In genomic region chr1:226654046-226654445, GRCh38 we compare ENCODE assay signal across 8 cellular contexts.
A peak's percentile ranks its signal among the peaks of the same experiment; 100 is the strongest.
DNase-seq lines count a peak whose midpoint lies in the region; ATAC-seq lines count a peak whose summit lies in the region.

No MANE protein-coding gene starts in this region.

- peak overlapping the region; percentile 60; the same call in 1 of the 2 replicates for H3K9ac ChIP-seq in iPS-20b (ENCODE audit: low read depth, low read length)

- H3K36me3 ChIP-seq in iPS-20b (ENCODE audit: insufficient read depth, low read depth, low read length), result no peaks in the 10 kb centered on the region

- H3K4me3 ChIP-seq in iPS-20b (ENCODE audit: low read length), result no peak overlapping the region; the same call in 1 of the 2 replicates

- DNase-seq in activated naive CD4-positive, alpha-beta T cell treated with anti-CD3 and anti-CD28 coated beads for 36 hours, result no peak
- DNase-seq in activated naive CD4-positive, alpha-beta T cell treated with anti-CD3 and anti-CD28 coated beads, Interleukin-2, amount 50 U/mL, for 16 hours, result no peak
- no peak for DNase-seq in activated CD4-positive, alpha-beta memory T cell treated with anti-CD3 and anti-CD28 coated beads for 36 hours
- no peak for DNase-seq in stimulated activated naive CD8-positive, alpha-beta T cell treated with anti-CD3 and anti-CD28 coated beads, Interleukin-15, amount 100 ng/mL, for 72 hours
- DNase-seq in NCI-H2081 (lab: John Stamatoyannopoulos, UW) (no peak), hippocampal formation (lab: John Stamatoyannopoulos, UW) (no peak)

- H3K27ac ChIP-seq in iPS-20b (ENCODE audit: low read length), result peak overlapping the region; percentile 46

- H3K4me3 Mint-ChIP-seq in activated naive CD4-positive, alpha-beta T cell treated with anti-CD3 and anti-CD28 coated beads for 36 hours, result peak overlapping the region; percentile 73
- H3K4me3 Mint-ChIP-seq in activated CD4-positive, alpha-beta memory T cell treated with anti-CD3 and anti-CD28 coated beads for 36 hours, result peak overlapping the region; percentile 78
- peak overlapping the region; percentile 90 to 93 for H3K4me3 Mint-ChIP-seq in stimulated activated naive CD8-positive, alpha-beta T cell treated with anti-CD3 and anti-CD28 coated beads, Interleukin-15, amount 100 ng/mL, for 72 hours

- CTCF ChIA-PET in activated naive CD4-positive, alpha-beta T cell treated with anti-CD3 and anti-CD28 coated beads for 36 hours (lab: Charles Lee), result interaction anchor here (0.7 to 2.1 kb wide), 13 partner anchors 8 to 285 kb away, joined by 3 to 11 read pairs (median 4); no protein-coding TSS in a partner anchor
- CTCF ChIA-PET in activated CD4-positive, alpha-beta memory T cell treated with anti-CD3 and anti-CD28 coated beads for 36 hours (lab: Charles Lee), result interaction anchor here (1.0 to 6.7 kb wide), 12 partner anchors 8 to 174 kb away, joined by 3 to 35 read pairs (median 4); no protein-coding TSS in a partner anchor

- POLR2A ChIA-PET in activated CD4-positive, alpha-beta memory T cell treated with anti-CD3 and anti-CD28 coated beads for 36 hours (lab: Charles Lee), result interaction anchor here (1.0 to 1.9 kb wide), 10 partner anchors 9 to 85 kb away, joined by 3 to 17 read pairs (median 5); partner anchors contain the start of gene ITPKB

- H3K9me3 Mint-ChIP-seq in activated naive CD4-positive, alpha-beta T cell treated with anti-CD3 and anti-CD28 coated beads for 36 hours, result no peaks in the 10 kb centered on the region
- no peaks in the 10 kb centered on the region for H3K9me3 Mint-ChIP-seq in activated CD4-positive, alpha-beta memory T cell treated with anti-CD3 and anti-CD28 coated beads for 36 hours
- no peaks in the 10 kb centered on the region for H3K9me3 Mint-ChIP-seq in stimulated activated naive CD8-positive, alpha-beta T cell treated with anti-CD3 and anti-CD28 coated beads, Interleukin-15, amount 100 ng/mL, for 72 hours

- H3K4me1 Mint-ChIP-seq in activated naive CD4-positive, alpha-beta T cell treated with anti-CD3 and anti-CD28 coated beads for 36 hours (ENCODE audit: low read depth), result peaks cover 59% of the 10 kb centered on the region
- peaks cover 19% of the 10 kb centered on the region for H3K4me1 Mint-ChIP-seq in activated CD4-positive, alpha-beta memory T cell treated with anti-CD3 and anti-CD28 coated beads for 36 hours (ENCODE audit: low read depth)
- H3K4me1 Mint-ChIP-seq in stimulated activated naive CD8-positive, alpha-beta T cell treated with anti-CD3 and anti-CD28 coated beads, Interleukin-15, amount 100 ng/mL, for 72 hours, result no peaks in the 10 kb centered on the region

- peaks cover 32% of the 10 kb centered on the region for H3K4me1 ChIP-seq in iPS-20b (ENCODE audit: insufficient read depth, low read length)

- no peaks in the 10 kb centered on the region for H3K27me3 ChIP-seq in iPS-20b (ENCODE audit: insufficient read depth, low read length)

- H3K27ac Mint-ChIP-seq in activated naive CD4-positive, alpha-beta T cell treated with anti-CD3 and anti-CD28 coated beads for 36 hours, result peak overlapping the region; percentile 93
- H3K27ac Mint-ChIP-seq in activated CD4-positive, alpha-beta memory T cell treated with anti-CD3 and anti-CD28 coated beads for 36 hours, result no peak overlapping the region
- peak overlapping the region; percentile 90 to 97 for H3K27ac Mint-ChIP-seq in stimulated activated naive CD8-positive, alpha-beta T cell treated with anti-CD3 and anti-CD28 coated beads, Interleukin-15, amount 100 ng/mL, for 72 hours

- peak; percentile 21 for ATAC-seq in stimulated activated naive CD8-positive, alpha-beta T cell treated with anti-CD3 and anti-CD28 coated beads, Interleukin-15, amount 100 ng/mL, for 72 hours
- no peak for ATAC-seq in GM18870 (IDR thresholded peaks at IDR 0.05; ENCODE audit: unreplicated experiment)

- intact Hi-C loops in activated naive CD4-positive, alpha-beta T cell treated with anti-CD3 and anti-CD28 coated beads for 36 hours (cut with micrococcal nuclease), result no loop called here
- intact Hi-C loops in activated CD4-positive, alpha-beta memory T cell treated with anti-CD3 and anti-CD28 coated beads for 36 hours (cut with micrococcal nuclease), result no loop called here

- H3K27me3 Mint-ChIP-seq in activated naive CD4-positive, alpha-beta T cell treated with anti-CD3 and anti-CD28 coated beads for 36 hours (ENCODE audit: low read depth), result no peaks in the 10 kb centered on the region
- H3K27me3 Mint-ChIP-seq in activated CD4-positive, alpha-beta memory T cell treated with anti-CD3 and anti-CD28 coated beads for 36 hours, result no peaks in the 10 kb centered on the region
- no peaks in the 10 kb centered on the region for H3K27me3 Mint-ChIP-seq in stimulated activated naive CD8-positive, alpha-beta T cell treated with anti-CD3 and anti-CD28 coated beads, Interleukin-15, amount 100 ng/mL, for 72 hours

- peaks cover 4% of the 10 kb centered on the region for H3K36me3 Mint-ChIP-seq in activated naive CD4-positive, alpha-beta T cell treated with anti-CD3 and anti-CD28 coated beads for 36 hours (ENCODE audit: low read depth)
- H3K36me3 Mint-ChIP-seq in activated CD4-positive, alpha-beta memory T cell treated with anti-CD3 and anti-CD28 coated beads for 36 hours, result peaks cover 4% of the 10 kb centered on the region

- H3K9me3 ChIP-seq in iPS-20b (ENCODE audit: insufficient read depth, low read depth, low read length), result no peaks in the 10 kb centered on the region
